3 cellular contexts compared by ENCODE assay signal in genomic region chr10:59493017-59493416, GRCh38.
TF ChIP-seq lines count a peak whose summit lies in the region.

No MANE protein-coding gene starts in this region.

TF ChIP-seq in GM12878, 131 proteins besides CTCF, POLR2A, EP300 and RAD21:
- TF ChIP-seq BCL3 (IDR thresholded peaks at IDR 0.05; ENCODE audit: borderline replicate concordance, insufficient read depth, low read depth, low read length, poor library complexity, severe bottlenecking): peak; percentile 17
- no peak for TF ChIP-seq HCFC1 (IDR thresholded peaks at IDR 0.05; ENCODE audit: low read length)

TF ChIP-seq in H1, 55 proteins besides CTCF, POLR2A, EP300 and RAD21:
- no peak for TF ChIP-seq CHD2 (IDR thresholded peaks at IDR 0.05; ENCODE audit: low read length)
- no peak for TF ChIP-seq CHD7 (IDR thresholded peaks at IDR 0.05; ENCODE audit: insufficient replicate concordance, low read length)
- no peak for TF ChIP-seq SIX5 (IDR thresholded peaks at IDR 0.05; ENCODE audit: low read depth, low read length)
- TF ChIP-seq CBX8 (IDR thresholded peaks at IDR 0.05; ENCODE audit: borderline replicate concordance, low read depth, low read length): no peak
- TF ChIP-seq CHD1 (IDR thresholded peaks at IDR 0.05; ENCODE audit: low read depth, low read length): no peak
- no peak for TF ChIP-seq BCL11A (IDR thresholded peaks at IDR 0.05; ENCODE audit: low read depth in 2 of 2, low read length in 2 of 2)
- no peak for TF ChIP-seq RFX5 (IDR thresholded peaks at IDR 0.05; ENCODE audit: borderline replicate concordance, low read depth, low read length)
- no peak for TF ChIP-seq ASH2L (IDR thresholded peaks at IDR 0.05; ENCODE audit: low read length)
- no peak for TF ChIP-seq GABPA (IDR thresholded peaks at IDR 0.05; ENCODE audit: borderline replicate concordance, insufficient read depth, low read length)
- TF ChIP-seq CTBP2 (IDR thresholded peaks at IDR 0.05; ENCODE audit: borderline replicate concordance, insufficient read depth, insufficient read length, low read length): no peak
- TF ChIP-seq BACH1 (IDR thresholded peaks at IDR 0.05; ENCODE audit: low read length): no peak
- TF ChIP-seq SUZ12 (IDR thresholded peaks at IDR 0.05; ENCODE audit: low read length): no peak
- TF ChIP-seq RXRA (IDR thresholded peaks at IDR 0.05; ENCODE audit: insufficient read depth, low read depth, low read length): no peak
- TF ChIP-seq YY1 (IDR thresholded peaks at IDR 0.05; ENCODE audit: low read depth, low read length): no peak
- TF ChIP-seq TAF1 (IDR thresholded peaks at IDR 0.05; ENCODE audit: low read depth, low read length): no peak
- TF ChIP-seq GTF2F1 (IDR thresholded peaks at IDR 0.05; ENCODE audit: borderline replicate concordance, low read depth, low read length): no peak
- no peak for TF ChIP-seq ZNF274 (IDR thresholded peaks at IDR 0.05; ENCODE audit: borderline replicate concordance, extremely low read depth, low read length)
- TF ChIP-seq KDM4A (IDR thresholded peaks at IDR 0.05; ENCODE audit: low read depth, low read length, severe bottlenecking): no peak
- TF ChIP-seq HDAC6 (IDR thresholded peaks at IDR 0.05; ENCODE audit: low read depth, low read length): no peak
- no peak for TF ChIP-seq CBX5 (IDR thresholded peaks at IDR 0.05; ENCODE audit: low read depth, low read length)
TF ChIP-seq in H1: peak in this region for 0.

TF ChIP-seq in WTC11, 78 proteins besides CTCF, POLR2A, EP300 and RAD21:
- TF ChIP-seq FOXJ3 (CRISPR knock-in tag; IDR thresholded peaks at IDR 0.05; ENCODE audit: borderline replicate concordance): no peak
- TF ChIP-seq ZBTB43 (CRISPR knock-in tag; IDR thresholded peaks at IDR 0.05): no peak
- TF ChIP-seq ZNF671 (CRISPR knock-in tag; IDR thresholded peaks at IDR 0.05): no peak
- TF ChIP-seq ZNF425 (CRISPR knock-in tag; conservative IDR thresholded peaks at IDR 0.05): no peak
- no peak for TF ChIP-seq NR2C2 (CRISPR knock-in tag; IDR thresholded peaks at IDR 0.05)
- TF ChIP-seq, protein P1, sequence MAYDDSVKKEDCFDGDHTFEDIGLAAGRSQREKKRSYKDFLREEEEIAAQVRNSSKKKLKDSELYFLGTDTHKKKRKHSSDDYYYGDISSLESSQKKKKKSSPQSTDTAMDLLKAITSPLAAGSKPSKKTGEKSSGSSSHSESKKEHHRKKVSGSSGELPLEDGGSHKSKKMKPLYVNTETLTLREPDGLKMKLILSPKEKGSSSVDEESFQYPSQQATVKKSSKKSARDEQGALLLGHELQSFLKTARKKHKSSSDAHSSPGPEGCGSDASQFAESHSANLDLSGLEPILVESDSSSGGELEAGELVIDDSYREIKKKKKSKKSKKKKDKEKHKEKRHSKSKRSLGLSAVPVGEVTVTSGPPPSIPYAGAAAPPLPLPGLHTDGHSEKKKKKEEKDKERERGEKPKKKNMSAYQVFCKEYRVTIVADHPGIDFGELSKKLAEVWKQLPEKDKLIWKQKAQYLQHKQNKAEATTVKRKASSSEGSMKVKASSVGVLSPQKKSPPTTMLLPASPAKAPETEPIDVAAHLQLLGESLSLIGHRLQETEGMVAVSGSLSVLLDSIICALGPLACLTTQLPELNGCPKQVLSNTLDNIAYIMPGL (CRISPR knock-in tag; IDR thresholded peaks at IDR 0.05): no peak
- no peak for TF ChIP-seq NR1H2 (CRISPR knock-in tag; IDR thresholded peaks at IDR 0.05)
- TF ChIP-seq SMAD3 (CRISPR knock-in tag; IDR thresholded peaks at IDR 0.05; ENCODE audit: borderline replicate concordance): no peak
